In the genomic region with DNA sequence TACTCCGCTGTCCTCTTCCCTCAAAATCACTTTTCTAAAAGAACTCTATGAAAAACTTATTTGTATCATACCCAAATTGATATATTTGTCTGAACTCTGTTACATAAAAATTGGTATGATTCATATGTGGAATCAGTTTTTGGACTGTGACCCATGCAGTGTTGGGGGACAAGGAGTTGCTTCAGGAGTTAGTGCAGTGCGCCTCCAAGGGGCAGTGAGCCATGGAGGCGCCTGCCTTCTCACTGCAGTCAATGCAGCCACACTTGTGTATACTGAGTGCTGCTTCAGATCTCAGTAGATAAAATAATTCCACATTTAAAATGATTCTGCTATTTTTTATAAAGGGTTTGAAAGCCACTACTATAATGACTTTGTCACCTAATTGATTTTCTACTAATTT, we compare ENCODE assay signal across 1 cellular context.
TF ChIP-seq lines count a peak whose summit lies in the region.

No MANE protein-coding gene starts in this region.

TF ChIP-seq in H1, 55 proteins besides CTCF, POLR2A, EP300 and RAD21:
- TF ChIP-seq USF2 (IDR thresholded peaks at IDR 0.05; ENCODE audit: low read length), result no peak
- TF ChIP-seq E2F6 (IDR thresholded peaks at IDR 0.05), result no peak
- no peak for TF ChIP-seq BCL11A (IDR thresholded peaks at IDR 0.05; ENCODE audit: low read depth in 2 of 2, low read length in 2 of 2)
- TF ChIP-seq PHF8 (conservative IDR thresholded peaks at IDR 0.05; ENCODE audit: low read depth, low read length), result no peak
- TF ChIP-seq JUND (IDR thresholded peaks at IDR 0.05; ENCODE audit: low read length), result no peak
- TF ChIP-seq CEBPB (IDR thresholded peaks at IDR 0.05; ENCODE audit: low read depth, low read length), result no peak
- no peak for TF ChIP-seq RFX5 (IDR thresholded peaks at IDR 0.05; ENCODE audit: borderline replicate concordance, low read depth, low read length)
- TF ChIP-seq TCF12 (IDR thresholded peaks at IDR 0.05; ENCODE audit: low read depth, low read length), result no peak
- no peak for TF ChIP-seq TEAD4 (IDR thresholded peaks at IDR 0.05; ENCODE audit: low read depth, low read length)
- TF ChIP-seq TAF7 (optimal IDR thresholded peaks at IDR 0.05; ENCODE audit: borderline replicate concordance, low read depth, low read length), result no peak
- TF ChIP-seq HDAC6 (IDR thresholded peaks at IDR 0.05; ENCODE audit: low read depth, low read length), result no peak
- no peak for TF ChIP-seq ATF3 (IDR thresholded peaks at IDR 0.05; ENCODE audit: insufficient read depth, low read depth, low read length)
- no peak for TF ChIP-seq ASH2L (IDR thresholded peaks at IDR 0.05; ENCODE audit: low read length)
- no peak for TF ChIP-seq SIN3A (conservative IDR thresholded peaks at IDR 0.05 in 1 of 2, IDR thresholded peaks at IDR 0.05 in 1 of 2; ENCODE audit: low read depth in 1 of 2, low read length in 2 of 2)
- TF ChIP-seq CBX8 (IDR thresholded peaks at IDR 0.05; ENCODE audit: borderline replicate concordance, low read depth, low read length), result no peak
